In genomic region chr3:136195258-136196063, GRCh38 we compare ENCODE assay signal across 8 cellular contexts. TPM values are rescaled to one million over a fixed set of nuclear protein-coding genes. Genes with fewer than 3 reads are reported as not detected.
DNase-seq lines count a peak whose midpoint lies in the region; ATAC-seq and TF ChIP-seq lines count a peak whose summit lies in the region.

No MANE protein-coding gene starts in this region.

- DNase-seq in A673 (ENCODE audit: low spot score): peak; percentile 85
- peak; percentile 86 for DNase-seq in GM13976 (ENCODE audit: low spot score)
- peak; percentile 78 for DNase-seq in NCI-H2107 (lab: John Stamatoyannopoulos, UW)
- peak; percentile 93 for DNase-seq in activated CD4-positive, alpha-beta T cell treated with anti-CD3 and anti-CD28 coated beads, Interleukin-2, amount 10 ng/mL, durations not matched to agents 24 days and 14 days
- DNase-seq in effector CD4-positive, alpha-beta T cell: peak; percentile 77
- DNase-seq in medulla oblongata (ENCODE audit: extremely low spot score): peak; percentile 79
- peak; percentile 43 for DNase-seq in stimulated activated CD8-positive, alpha-beta memory T cell treated with anti-CD3 and anti-CD28 coated beads, Interleukin-12 subunit alpha, Interleukin-12 subunit beta, amount 100 ng/mL, for 24 hours (ENCODE audit: extremely low read depth)

- in situ Hi-C loops in GM13976 (cut with MboI; ENCODE audit: low sequenced_read_pairs, unreplicated experiment): no loop called here

- peaks cover 54% of the 10 kb centered on the region for H3K4me1 Mint-ChIP-seq in activated CD4-positive, alpha-beta T cell treated with anti-CD3 and anti-CD28 coated beads, Interleukin-2, amount 10 ng/mL, durations not matched to agents 24 days and 14 days

- peaks cover 7% of the 10 kb centered on the region for H3K27me3 Mint-ChIP-seq in activated CD4-positive, alpha-beta T cell treated with anti-CD3 and anti-CD28 coated beads, Interleukin-2, amount 10 ng/mL, durations not matched to agents 24 days and 14 days

- no TSS peak for BruUV-seq in A673 (replicated peaks; lab: Mats Ljungman, UMichigan)

- no peaks in the 10 kb centered on the region for H3K9me3 ChIP-seq in A673 (ENCODE audit: low read depth, low read length, poor library complexity, severe bottlenecking)

- POLR2A ChIA-PET in A673 (lab: Charles Lee; ENCODE audit: low non-redundant PET): interaction anchor here (0.6 to 0.7 kb wide), 2 partner anchors 11 to 333 kb away, joined by 3 read pairs; no protein-coding TSS in a partner anchor

- TF ChIP-seq CTCF in A673 (conservative IDR thresholded peaks at IDR 0.05; ENCODE audit: low read depth, low read length) (no peak), GM13976 (IDR thresholded peaks at IDR 0.05; ENCODE audit: borderline replicate concordance, control extremely low read depth, extremely low read depth, insufficient read depth, missing control alignments) (no peak)

- intact Hi-C loops in A673 (cut with micrococcal nuclease; ENCODE audit: unreplicated experiment): loop anchor here (1.0 to 5.0 kb wide), 3 partner anchors 55 to 642 kb away; partner anchors contain the start of genes PCCB and STAG1
- intact Hi-C loops in activated CD4-positive, alpha-beta T cell treated with anti-CD3 and anti-CD28 coated beads, Interleukin-2, amount 10 ng/mL, durations not matched to agents 24 days and 14 days (cut with micrococcal nuclease): loop anchor here (1.0 to 10.0 kb wide), 10 partner anchors 24 to 1872 kb away; partner anchors contain the start of genes CEP63, NCK1, PCCB and SLC35G2

- H3K4me3 Mint-ChIP-seq in activated CD4-positive, alpha-beta T cell treated with anti-CD3 and anti-CD28 coated beads, Interleukin-2, amount 10 ng/mL, durations not matched to agents 24 days and 14 days: peak overlapping the region; percentile 98

- H3K36me3 ChIP-seq in A673 (ENCODE audit: insufficient read depth, low read length, poor library complexity, severe bottlenecking): no peaks in the 10 kb centered on the region

- peak overlapping the region; percentile 96 for H3K27ac Mint-ChIP-seq in activated CD4-positive, alpha-beta T cell treated with anti-CD3 and anti-CD28 coated beads, Interleukin-2, amount 10 ng/mL, durations not matched to agents 24 days and 14 days

- peaks cover 41% of the 10 kb centered on the region for H3K36me3 Mint-ChIP-seq in activated CD4-positive, alpha-beta T cell treated with anti-CD3 and anti-CD28 coated beads, Interleukin-2, amount 10 ng/mL, durations not matched to agents 24 days and 14 days (ENCODE audit: low read depth)

- CTCF ChIA-PET in A673 (lab: Charles Lee): interaction anchor here (1.2 to 1.8 kb wide), 2 partner anchors 116 to 557 kb away, joined by 3 to 16 read pairs; partner anchors contain the start of gene STAG1

- peak; percentile 24 for ATAC-seq in HG02884 (IDR thresholded peaks at IDR 0.05; ENCODE audit: unreplicated experiment)

- H3K9me3 Mint-ChIP-seq in activated CD4-positive, alpha-beta T cell treated with anti-CD3 and anti-CD28 coated beads, Interleukin-2, amount 10 ng/mL, durations not matched to agents 24 days and 14 days: no peaks in the 10 kb centered on the region

- peak overlapping the region; percentile 98 for H3K27ac ChIP-seq in A673 (ENCODE audit: low read depth, low read length, poor library complexity, severe bottlenecking)

- no peaks in the 10 kb centered on the region for H3K27me3 ChIP-seq in A673 (replicated peaks; ENCODE audit: insufficient read depth, low read depth, low read length, poor library complexity)

- H3K4me1 ChIP-seq in A673 (ENCODE audit: insufficient read depth, low read length, poor library complexity, severe bottlenecking): peaks cover 30% of the 10 kb centered on the region

- peak overlapping the region; percentile 92 for H3K4me3 ChIP-seq in A673 (ENCODE audit: low read depth, low read length, poor library complexity, severe bottlenecking)

RNA-seq across cellular contexts. Expression of gene MSL2, which starts 0.7 kb away (rescaled TPM):
- 37.9 and 38.1 TPM in 2 replicates for total RNA-seq in A673 (2021)
- total RNA-seq in activated CD4-positive, alpha-beta T cell treated with anti-CD3 and anti-CD28 coated beads, Interleukin-2, amount 10 ng/mL, durations not matched to agents 24 days and 14 days: 37.9 and 39.5 TPM in 2 replicates

RNA-seq across cellular contexts. Expression of gene PCCB, which starts 54.7 kb away (rescaled TPM):
- total RNA-seq in A673 (2021): 82.1 and 94.6 TPM in 2 replicates
- total RNA-seq in activated CD4-positive, alpha-beta T cell treated with anti-CD3 and anti-CD28 coated beads, Interleukin-2, amount 10 ng/mL, durations not matched to agents 24 days and 14 days: 45.4 and 55.9 TPM in 2 replicates

Comparison
In these comparisons a context has a peak if more than half of its experiments do, and no peak if none do; other contexts are left out.
1. Peak in every context shown above with its lines: DNase-seq, ATAC-seq, H3K4me3 ChIP-seq and H3K27ac ChIP-seq.
2. DNase-seq: peak in every context shown above with its lines; median percentile 93 in activated CD4-positive, alpha-beta T cell treated with anti-CD3 and anti-CD28 coated beads, Interleukin-2, amount 10 ng/mL, durations not matched to agents 24 days and 14 days; 86 in GM13976; 85 in A673; 79 in medulla oblongata; 78 in NCI-H2107; 77 in effector CD4-positive, alpha-beta T cell; 43 in stimulated activated CD8-positive, alpha-beta memory T cell treated with anti-CD3 and anti-CD28 coated beads, Interleukin-12 subunit alpha, Interleukin-12 subunit beta, amount 100 ng/mL, for 24 hours.